Comparison of ENCODE assay signal across 23 cellular contexts in genomic region chr7:25731035-25731880, GRCh38.
DNase-seq lines count a peak whose midpoint lies in the region; ATAC-seq and TF ChIP-seq lines count a peak whose summit lies in the region.
"Had no signal": no experiment of that assay in that cellular context is flagged by ENCODE, and none has a peak within 500 bp of the region (broad histone marks: within the 10 kb centered on the region; RNA-seq: fewer than 3 reads in every experiment).

No MANE protein-coding gene starts in this region.

- H3K27me3 ChIP-seq in right atrium auricular region (no peaks in the 10 kb centered on the region), parathyroid adenoma (ENCODE audit: control insufficient read depth, insufficient read depth, low read length) (no peaks in the 10 kb centered on the region), uterus (no peaks in the 10 kb centered on the region), H7 (ENCODE audit: control insufficient read depth, insufficient read depth, low read length) (no peaks in the 10 kb centered on the region)
- H3K27me3 ChIP-seq: BLaER1 treated with 17β-estradiol and CSF1 and Interleukin-3, amounts not matched to agents 10 nM and 100 nM; body of pancreas; colonic mucosa had no signal

- H3K9ac ChIP-seq in parathyroid adenoma = no peak overlapping the region
- H3K9ac ChIP-seq: BLaER1 treated with 17β-estradiol and CSF1 and Interleukin-3, amounts not matched to agents 10 nM and 100 nM had no signal

- no peaks in the 10 kb centered on the region for H3K36me3 Mint-ChIP-seq in activated CD4-positive, alpha-beta T cell treated with anti-CD3 and anti-CD28 coated beads for 36 hours (ENCODE audit: low read depth)
- H3K36me3 Mint-ChIP-seq: activated CD8-positive, alpha-beta memory T cell treated with anti-CD3 and anti-CD28 coated beads, Interleukin-2, amount 10 ng/mL, durations not matched to agents 7 days and 5 days; activated naive CD8-positive, alpha-beta T cell treated with anti-CD3 and anti-CD28 coated beads for 36 hours; natural killer cell treated with Interleukin-12 subunit alpha and Interleukin-12 subunit beta and Interleukin-15 and Interleukin-18, amount 100 ng/mL, for 72 hours had no signal

- no peak overlapping the region for H3K4me3 Mint-ChIP-seq in activated CD4-positive, alpha-beta T cell treated with anti-CD3 and anti-CD28 coated beads for 36 hours
- H3K4me3 Mint-ChIP-seq: activated CD8-positive, alpha-beta memory T cell treated with anti-CD3 and anti-CD28 coated beads, Interleukin-2, amount 10 ng/mL, durations not matched to agents 7 days and 5 days; activated naive CD8-positive, alpha-beta T cell treated with anti-CD3 and anti-CD28 coated beads for 36 hours; activated T-helper 17 cell treated with anti-CD3 and anti-CD28 coated beads, Interleukin-2, amount 50 U/mL, for 72 hours; natural killer cell treated with Interleukin-12 subunit alpha and Interleukin-12 subunit beta and Interleukin-15 and Interleukin-18, amount 100 ng/mL, for 72 hours had no signal

- H3K36me3 ChIP-seq in right atrium auricular region (no peaks in the 10 kb centered on the region), parathyroid adenoma (ENCODE audit: control insufficient read depth, insufficient read depth, low read length) (no peaks in the 10 kb centered on the region), uterus (no peaks in the 10 kb centered on the region), H7 (replicated peaks; ENCODE audit: control insufficient read depth, insufficient read depth, low read length) (no peaks in the 10 kb centered on the region)
- H3K36me3 ChIP-seq: BLaER1 treated with 17β-estradiol and CSF1 and Interleukin-3, amounts not matched to agents 10 nM and 100 nM; colonic mucosa had no signal

- no peaks in the 10 kb centered on the region for H3K9me3 Mint-ChIP-seq in activated CD4-positive, alpha-beta T cell treated with anti-CD3 and anti-CD28 coated beads for 36 hours (ENCODE audit: low read depth)
- H3K9me3 Mint-ChIP-seq: activated naive CD8-positive, alpha-beta T cell treated with anti-CD3 and anti-CD28 coated beads for 36 hours; activated T-helper 17 cell treated with anti-CD3 and anti-CD28 coated beads, Interleukin-2, amount 50 U/mL, for 72 hours; natural killer cell treated with Interleukin-12 subunit alpha and Interleukin-12 subunit beta and Interleukin-15 and Interleukin-18, amount 100 ng/mL, for 72 hours had no signal

- no peaks in the 10 kb centered on the region for H3K4me1 Mint-ChIP-seq in activated CD4-positive, alpha-beta T cell treated with anti-CD3 and anti-CD28 coated beads for 36 hours
- H3K4me1 Mint-ChIP-seq: activated CD8-positive, alpha-beta memory T cell treated with anti-CD3 and anti-CD28 coated beads, Interleukin-2, amount 10 ng/mL, durations not matched to agents 7 days and 5 days; activated naive CD8-positive, alpha-beta T cell treated with anti-CD3 and anti-CD28 coated beads for 36 hours; activated T-helper 17 cell treated with anti-CD3 and anti-CD28 coated beads, Interleukin-2, amount 50 U/mL, for 72 hours had no signal

- H3K27me3 Mint-ChIP-seq in activated CD4-positive, alpha-beta T cell treated with anti-CD3 and anti-CD28 coated beads for 36 hours = peaks cover 12% of the 10 kb centered on the region

- DNase-seq in right atrium auricular region (ENCODE audit: low spot score) (no peak), cardiac septum (ENCODE audit: low spot score) (no peak), fibroblast of peridontal ligament (ENCODE audit: extremely low read depth) (peak; percentile 27), uterus (no peak), H7 (no peak)
- no peak for DNase-seq in activated CD4-positive, alpha-beta T cell treated with anti-CD3 and anti-CD28 coated beads for 36 hours
- DNase-seq: activated CD4-positive, alpha-beta T cell treated with anti-CD3 and anti-CD28 coated beads for 4 hours; activated CD8-positive, alpha-beta memory T cell treated with anti-CD3 and anti-CD28 coated beads, Interleukin-2, amount 10 ng/mL, durations not matched to agents 7 days and 5 days; activated naive CD8-positive, alpha-beta T cell treated with anti-CD3 and anti-CD28 coated beads for 36 hours; body of pancreas; colonic mucosa; hypothalamus; islet precursor cell; mesenchymal stem cell; NCI-H1694; stimulated activated CD4-positive, alpha-beta T cell treated with anti-CD3 and anti-CD28 coated beads, Interleukin-12 subunit alpha, Interleukin-12 subunit beta, amount 100 ng/mL, for 4 hours had no signal

- no peak for ATAC-seq in activated CD4-positive, alpha-beta T cell treated with anti-CD3 and anti-CD28 coated beads for 36 hours
- no peak for ATAC-seq in GM21825 (IDR thresholded peaks at IDR 0.05; ENCODE audit: unreplicated experiment)
- ATAC-seq: activated CD8-positive, alpha-beta memory T cell treated with anti-CD3 and anti-CD28 coated beads, Interleukin-2, amount 10 ng/mL, durations not matched to agents 7 days and 5 days; activated T-helper 17 cell treated with anti-CD3 and anti-CD28 coated beads, Interleukin-2, amount 50 U/mL, for 72 hours; body of pancreas; natural killer cell treated with Interleukin-12 subunit alpha and Interleukin-12 subunit beta and Interleukin-15 and Interleukin-18, amount 100 ng/mL, for 72 hours had no signal

- H3K79me2 ChIP-seq in parathyroid adenoma = no peaks in the 10 kb centered on the region

- H3K9me3 ChIP-seq in right atrium auricular region (no peaks in the 10 kb centered on the region), parathyroid adenoma (ENCODE audit: control insufficient read depth, low read length) (no peaks in the 10 kb centered on the region), uterus (no peaks in the 10 kb centered on the region)
- H3K9me3 ChIP-seq: body of pancreas, colonic mucosa had no signal

- H3K4me1 ChIP-seq in right atrium auricular region (peaks cover 0 to 24% of the 10 kb centered on the region in 2 donors), parathyroid adenoma (peaks cover 39% of the 10 kb centered on the region), uterus (peaks cover 0 to 7% of the 10 kb centered on the region in 2 donors)
- H3K4me1 ChIP-seq: body of pancreas, colonic mucosa had no signal

- CTCF ChIA-PET in activated CD4-positive, alpha-beta T cell treated with anti-CD3 and anti-CD28 coated beads for 36 hours (lab: Charles Lee) = no interaction called here

- no peak overlapping the region for H3K27ac Mint-ChIP-seq in activated CD4-positive, alpha-beta T cell treated with anti-CD3 and anti-CD28 coated beads for 36 hours
- H3K27ac Mint-ChIP-seq: activated CD8-positive, alpha-beta memory T cell treated with anti-CD3 and anti-CD28 coated beads, Interleukin-2, amount 10 ng/mL, durations not matched to agents 7 days and 5 days; activated naive CD8-positive, alpha-beta T cell treated with anti-CD3 and anti-CD28 coated beads for 36 hours; activated T-helper 17 cell treated with anti-CD3 and anti-CD28 coated beads, Interleukin-2, amount 50 U/mL, for 72 hours; natural killer cell treated with Interleukin-12 subunit alpha and Interleukin-12 subunit beta and Interleukin-15 and Interleukin-18, amount 100 ng/mL, for 72 hours; progenitor cell of endocrine pancreas had no signal

- peak overlapping the region; percentile 19 to 55 for H3K27ac ChIP-seq in right atrium auricular region
- peak overlapping the region; percentile 69 for H3K27ac ChIP-seq in parathyroid adenoma
- H3K27ac ChIP-seq in uterus = peak overlapping the region; percentile 84 to 93
- H3K27ac ChIP-seq: BLaER1 treated with 17β-estradiol and CSF1 and Interleukin-3, amounts not matched to agents 10 nM and 100 nM; body of pancreas; colonic mucosa; HL-60 had no signal

- peak overlapping the region; percentile 17 for H2AFZ ChIP-seq in parathyroid adenoma

- POLR2A ChIA-PET in activated CD4-positive, alpha-beta T cell treated with anti-CD3 and anti-CD28 coated beads for 36 hours (lab: Charles Lee) = no interaction called here

- TF ChIP-seq POLR2A in uterus (IDR thresholded peaks at IDR 0.05) = no peak

- intact Hi-C loops in cardiac septum (cut with DNase I) (no loop called here), uterus (cut with DNase I; ENCODE audit: low total_unique reads) (no loop called here)
- intact Hi-C loops in activated CD4-positive, alpha-beta T cell treated with anti-CD3 and anti-CD28 coated beads for 36 hours (cut with DNase I, micrococcal nuclease) = no loop called here

- H3K4me3 ChIP-seq in right atrium auricular region (no peak overlapping the region), parathyroid adenoma (ENCODE audit: low read depth, low read length) (no peak overlapping the region), uterus (no peak overlapping the region), H7 (ENCODE audit: insufficient read depth, low read depth, low read length) (no peak overlapping the region)
- H3K4me3 ChIP-seq: BLaER1 treated with 17β-estradiol and CSF1 and Interleukin-3, amounts not matched to agents 10 nM and 100 nM; body of pancreas; colonic mucosa had no signal

- H3K4me2 ChIP-seq in parathyroid adenoma (ENCODE audit: low read length) = no peak overlapping the region

- TF ChIP-seq CTCF in right atrium auricular region (IDR thresholded peaks at IDR 0.05) = no peak
- no peak for TF ChIP-seq CTCF in parathyroid adenoma (IDR thresholded peaks at IDR 0.05)
- no peak for TF ChIP-seq CTCF in uterus (IDR thresholded peaks at IDR 0.05)

Comparison
In these comparisons a context has a peak if more than half of its experiments do, and no peak if none do; other contexts are left out.
1. H3K27ac ChIP-seq: peak in every context shown above with its lines; median percentile 88 in uterus; 69 in parathyroid adenoma; 37 in right atrium auricular region.